3 cellular contexts compared by ENCODE assay signal in genomic region chr3:160893207-160893606, GRCh38.
TF ChIP-seq lines count a peak whose summit lies in the region.

No MANE protein-coding gene starts in this region.

TF ChIP-seq in HepG2, 621 proteins besides CTCF, POLR2A, EP300 and RAD21:
- TF ChIP-seq MYPOP (CRISPR knock-in tag; IDR thresholded peaks at IDR 0.05) (no peak), ZSCAN22 (CRISPR knock-in tag; IDR thresholded peaks at IDR 0.05) (no peak), MAFF (IDR thresholded peaks at IDR 0.05; ENCODE audit: low read depth, low read length) (peak; percentile 97), RXRA (CRISPR knock-in tag; IDR thresholded peaks at IDR 0.05) (no peak), MAFK (conservative IDR thresholded peaks at IDR 0.05 in 1 of 2, IDR thresholded peaks at IDR 0.05 in 1 of 2; ENCODE audit: low read length in 2 of 2) (peak; percentile 92 to 96)

TF ChIP-seq in IMR-90, 13 proteins besides CTCF, POLR2A, EP300 and RAD21:
- TF ChIP-seq MAFK (IDR thresholded peaks at IDR 0.05; ENCODE audit: low read depth, low read length) (peak; percentile 91), BHLHE40 (IDR thresholded peaks at IDR 0.05; ENCODE audit: low read depth, low read length) (no peak)
- TF ChIP-seq, protein P1, sequence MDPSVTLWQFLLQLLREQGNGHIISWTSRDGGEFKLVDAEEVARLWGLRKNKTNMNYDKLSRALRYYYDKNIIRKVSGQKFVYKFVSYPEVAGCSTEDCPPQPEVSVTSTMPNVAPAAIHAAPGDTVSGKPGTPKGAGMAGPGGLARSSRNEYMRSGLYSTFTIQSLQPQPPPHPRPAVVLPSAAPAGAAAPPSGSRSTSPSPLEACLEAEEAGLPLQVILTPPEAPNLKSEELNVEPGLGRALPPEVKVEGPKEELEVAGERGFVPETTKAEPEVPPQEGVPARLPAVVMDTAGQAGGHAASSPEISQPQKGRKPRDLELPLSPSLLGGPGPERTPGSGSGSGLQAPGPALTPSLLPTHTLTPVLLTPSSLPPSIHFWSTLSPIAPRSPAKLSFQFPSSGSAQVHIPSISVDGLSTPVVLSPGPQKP (IDR thresholded peaks at IDR 0.05; ENCODE audit: borderline replicate concordance, low read depth, low read length), result no peak

TF ChIP-seq in H1, 55 proteins besides CTCF, POLR2A, EP300 and RAD21:
- TF ChIP-seq YY1 (IDR thresholded peaks at IDR 0.05; ENCODE audit: low read depth, low read length) (no peak), MAFK (IDR thresholded peaks at IDR 0.05; ENCODE audit: low read depth, low read length) (peak; percentile 92)
